Comparison of ENCODE assay signal across 19 cellular contexts in the genomic region with DNA sequence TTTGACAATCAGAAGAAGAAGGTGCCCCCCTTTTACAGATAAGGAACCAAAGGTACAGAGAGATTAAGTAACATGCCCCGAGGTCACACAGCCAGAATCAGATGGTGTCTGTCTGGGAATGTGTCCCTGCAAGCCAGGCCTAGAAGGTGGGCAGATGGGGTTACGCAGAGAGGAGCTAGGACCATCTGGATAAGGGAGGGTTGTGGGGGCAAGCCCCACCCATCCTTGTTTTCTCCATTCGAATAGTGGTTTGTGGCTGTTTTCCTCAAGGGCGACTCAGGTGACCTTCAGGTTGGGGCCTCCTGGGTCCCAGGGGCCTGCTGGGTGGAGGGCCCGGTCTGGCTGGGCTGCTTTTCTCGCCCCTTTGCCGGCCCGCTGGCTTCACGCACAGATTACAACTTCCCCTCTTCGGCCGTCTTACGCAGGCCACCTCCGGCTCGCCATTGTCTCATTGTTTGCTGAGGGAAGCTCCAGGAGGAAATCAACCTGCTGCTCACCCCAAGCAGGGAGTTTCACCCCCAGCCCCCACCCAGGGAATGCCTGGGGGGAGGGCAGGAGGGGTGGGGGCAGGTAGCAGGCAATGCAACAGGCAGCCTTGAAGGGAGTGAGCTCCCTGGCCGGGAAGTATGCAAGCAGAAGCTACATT. TPM values are rescaled to one million over a fixed set of nuclear protein-coding genes. Genes with fewer than 3 reads are reported as not detected.
A peak's percentile ranks its signal among the peaks of the same experiment; 100 is the strongest.
DNase-seq lines count a peak whose midpoint lies in the region; ATAC-seq and TF ChIP-seq lines count a peak whose summit lies in the region.
"Had no signal": no experiment of that assay in that cellular context is flagged by ENCODE, and none has a peak within 500 bp of the region (broad histone marks: within the 10 kb centered on the region; RNA-seq: fewer than 3 reads in every experiment).

No MANE protein-coding gene starts in this region.

- H3K27ac ChIP-seq in heart left ventricle (peak overlapping the region; percentile 45 to 93 (median 82)), lung (ENCODE audit: low read depth in 1 of 2, low read length in 1 of 2) (peak overlapping the region; percentile 23 to 39)
- H3K27ac ChIP-seq: A549; BLaER1 treated with 17β-estradiol and CSF1 and Interleukin-3, amounts not matched to agents 10 nM and 100 nM had no signal

- ATAC-seq in heart left ventricle (peak; percentile 47 to 82 (median 62)), lung (ENCODE audit: insufficient read depth, low FRiP score) (no peak)
- ATAC-seq: activated CD8-positive, alpha-beta T cell treated with anti-CD3 and anti-CD28 coated beads, Interleukin-2, amount 10 ng/mL, durations not matched to agents 7 days and 5 days; HCT116; naive thymus-derived CD8-positive, alpha-beta T cell had no signal

- H3K36me3 ChIP-seq in heart left ventricle = no peaks in the 10 kb centered on the region
- H3K36me3 ChIP-seq in lung (ENCODE audit: control insufficient read depth in 2 of 2, insufficient read depth in 2 of 2, low read length in 2 of 2) = no peaks in the 10 kb centered on the region
- no peaks in the 10 kb centered on the region for H3K36me3 ChIP-seq in HAP-1 (replicated peaks)
- H3K36me3 ChIP-seq: BLaER1 treated with 17β-estradiol and CSF1 and Interleukin-3, amounts not matched to agents 10 nM and 100 nM had no signal

- H3K27me3 ChIP-seq in heart left ventricle (peaks cover 0 to 5% (median 0%) of the 10 kb centered on the region in 9 donors), lung (ENCODE audit: control insufficient read depth, insufficient read depth) (no peaks in the 10 kb centered on the region), HAP-1 (ENCODE audit: low read depth) (peaks cover 8% of the 10 kb centered on the region)

- H3K9me3 ChIP-seq in heart left ventricle (no peaks in the 10 kb centered on the region), lung (ENCODE audit: control insufficient read depth in 2 of 2, insufficient read depth in 1 of 2, low read length in 1 of 2) (no peaks in the 10 kb centered on the region), HAP-1 (no peaks in the 10 kb centered on the region)
- H3K9me3 ChIP-seq: A549; BLaER1 treated with 17β-estradiol and CSF1 and Interleukin-3, amounts not matched to agents 10 nM and 100 nM had no signal

- H3K4me1 ChIP-seq in heart left ventricle (peaks cover 4 to 66% (median 47%) of the 10 kb centered on the region in 12 donors), lung (ENCODE audit: control insufficient read depth in 2 of 2, insufficient read depth in 2 of 2, low read length in 2 of 2) (peaks cover 0 to 14% of the 10 kb centered on the region in 2 donors), HAP-1 (0 out of 2 replicates have a peak, but pooled peaks cover 3% of the 10 kb centered on the region)

- 62 to 78% (median 70%) methylated on average over 15 of the region's 15 CpGs for whole genome bisulfite sequencing in heart left ventricle, 4 donors
- 58 to 62% methylated on average over 15 of the region's 15 CpGs for WGBS in lung, 2 donors

- DNase-seq in DMS 273 (lab: John Stamatoyannopoulos, UW; ENCODE audit: unreplicated experiment) (peak; percentile 91), NCI-H524 (lab: John Stamatoyannopoulos, UW) (peak; percentile 92 to 94), heart left ventricle (peak; percentile 63 to 78 (median 72)), lung (ENCODE audit: low spot score) (no peak), COLO668 (lab: John Stamatoyannopoulos, UW; ENCODE audit: unreplicated experiment) (no peak), Kasumi-1 (lab: John Stamatoyannopoulos, UW) (no peak), HAP-1 (ENCODE audit: low spot score in 2 of 2) (no peak)
- DNase-seq in activated T-cell treated with anti-CD3 and anti-CD28 coated beads, Interleukin-2, amount 50 U/mL, for 48 hours = no peak
- DNase-seq: activated CD8-positive, alpha-beta T cell treated with anti-CD3 and anti-CD28 coated beads, Interleukin-2, amount 10 ng/mL, durations not matched to agents 7 days and 5 days; effector memory CD4-positive, alpha-beta T cell; naive thymus-derived CD8-positive, alpha-beta T cell; NCI-H1105 treated with DMSO at 0.1 percent for 48 hours; NCI-H345; stimulated activated CD4-positive, alpha-beta T cell treated with anti-CD3 and anti-CD28 coated beads, Interleukin-15, amount 100 ng/mL, for 24 hours; stimulated activated naive CD4-positive, alpha-beta T cell; T-helper 1 cell had no signal

- TF ChIP-seq CTCF in heart left ventricle (IDR thresholded peaks at IDR 0.05) (no peak), lung (IDR thresholded peaks at IDR 0.05; ENCODE audit: control extremely low read depth, extremely low read depth) (no peak)

- in situ Hi-C loops in HAP-1 (cut with MboI; ENCODE audit: low sequenced_read_pairs) = no loop called here

- intact Hi-C loops in heart left ventricle (cut with DNase I) = loop anchor here in 5 of 10 donors (2.0 to 5.0 kb wide), 3 partner anchors 14 to 33 kb away; no protein-coding TSS in a partner anchor

- H3K4me3 ChIP-seq in heart left ventricle (no peak overlapping the region), lung (no peak overlapping the region), HAP-1 (no peak overlapping the region)
- H3K4me3 ChIP-seq: A549; BLaER1 treated with 17β-estradiol and CSF1 and Interleukin-3, amounts not matched to agents 10 nM and 100 nM had no signal

- no peak for TF ChIP-seq POLR2A in heart left ventricle (IDR thresholded peaks at IDR 0.05)

RNA-seq across cellular contexts. Expression of a gene that starts 30.8 kb away (rescaled TPM):
- 100 to 1,000 TPM; 107 to 136 (median 126) TPM for total RNA-seq in heart left ventricle
- polyA plus RNA-seq in heart left ventricle = 10 to 100 TPM; 30.3 to 72.1 TPM
- 100 to 1,000 TPM in 1 of 2 donors, 10 to 100 TPM in 1; 83.5 to 186 TPM for total RNA-seq in lung
- polyA plus RNA-seq in lung = 10 to 100 TPM; 20.5 to 37.9 TPM

RNA-seq across cellular contexts. Expression of a gene that starts 35.7 kb away (rescaled TPM):
- total RNA-seq in heart left ventricle (10 to 100 TPM in 5 of 9 donors, 1 to 10 TPM in 4; 5.8 to 18.0 (median 10.0) TPM), lung (under 1 TPM in 1 of 2 donors, not detected in 1; 0.82 TPM)
- polyA plus RNA-seq in heart left ventricle (10 to 100 TPM in 1 of 2 donors, 1 to 10 TPM in 1; 7.3 to 14.1 TPM), lung (under 1 TPM; 0.28 to 0.40 TPM)
- total RNA-seq: activated CD8-positive, alpha-beta T cell treated with anti-CD3 and anti-CD28 coated beads, Interleukin-2, amount 10 ng/mL, durations not matched to agents 7 days and 5 days; naive thymus-derived CD8-positive, alpha-beta T cell had no signal
- polyA plus RNA-seq: A549; naive thymus-derived CD8-positive, alpha-beta T cell had no signal

Comparison
In these comparisons a context has a peak if more than half of its experiments do, and no peak if none do; other contexts are left out.
1. DNase-seq: peak in DMS 273 (single experiment), NCI-H524 (2 of 2) and heart left ventricle (5 of 5); none in lung (single experiment), COLO668 (single experiment), Kasumi-1 (0 of 2), activated T-cell treated with anti-CD3 and anti-CD28 coated beads, Interleukin-2, amount 50 U/mL, for 48 hours (0 of 2) and HAP-1 (0 of 2).